In the genomic region with DNA sequence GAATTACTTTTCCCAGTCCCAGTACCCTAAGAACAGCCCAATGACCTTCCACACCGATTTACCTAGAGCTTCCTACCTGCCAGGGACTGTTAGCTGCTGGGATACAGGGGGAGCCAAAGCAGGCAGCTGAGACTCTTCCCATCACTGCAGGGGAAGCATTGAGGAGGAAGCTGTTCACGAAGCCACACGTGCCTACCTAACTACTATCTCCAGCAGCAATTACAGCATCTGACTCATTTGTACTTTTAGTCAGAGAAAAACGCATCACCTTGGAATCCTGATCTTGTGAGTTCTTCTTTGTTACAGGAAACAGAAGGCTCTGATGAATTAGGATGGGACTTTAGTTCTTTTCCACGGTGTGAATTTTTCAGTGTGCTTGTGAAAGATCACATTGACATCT, we compare ENCODE assay signal across 15 cellular contexts.
DNase-seq lines count a peak whose midpoint lies in the region; ATAC-seq and TF ChIP-seq lines count a peak whose summit lies in the region.
"Had no signal": no experiment of that assay in that cellular context is flagged by ENCODE, and none has a peak within 500 bp of the region (broad histone marks: within the 10 kb centered on the region; RNA-seq: fewer than 3 reads in every experiment).

No MANE protein-coding gene starts in this region.

- POLR2A ChIA-PET in activated CD4-positive, alpha-beta T cell treated with anti-CD3 and anti-CD28 coated beads for 36 hours (lab: Charles Lee): no interaction called here
- POLR2A ChIA-PET in CD4-positive, alpha-beta memory T cell (lab: Charles Lee; ENCODE audit: partially characterized antibody): no interaction called here

- H3K27me3 ChIP-seq in skeletal muscle satellite cell (ENCODE audit: control insufficient read depth, insufficient read depth, low read length): no peaks in the 10 kb centered on the region
- H3K27me3 ChIP-seq in CD4-positive, alpha-beta memory T cell (ENCODE audit: insufficient read depth, low read length): no peaks in the 10 kb centered on the region
- H3K27me3 ChIP-seq: dorsolateral prefrontal cortex had no signal

- no peak overlapping the region for H3K4me3 Mint-ChIP-seq in activated CD4-positive, alpha-beta T cell treated with anti-CD3 and anti-CD28 coated beads for 36 hours
- no peak overlapping the region for H3K4me3 Mint-ChIP-seq in glutamatergic neuron (ENCODE audit: unreplicated experiment)
- no peak overlapping the region for H3K4me3 Mint-ChIP-seq in CD4-positive, alpha-beta memory T cell

- H3K27ac ChIP-seq in CD4-positive, alpha-beta memory T cell (ENCODE audit: low read depth, low read length): no peak overlapping the region
- H3K27ac ChIP-seq: dorsolateral prefrontal cortex, SK-N-MC had no signal

- H3K4me2 ChIP-seq in skeletal muscle satellite cell (ENCODE audit: low read length): peak overlapping the region; percentile 9

- DNase-seq in activated CD4-positive, alpha-beta T cell treated with anti-CD3 and anti-CD28 coated beads for 36 hours: no peak
- DNase-seq in activated CD4-positive, alpha-beta T cell treated with anti-CD3 and anti-CD28 coated beads for 4 hours: no peak
- DNase-seq in SW 1271 (lab: John Stamatoyannopoulos, UW) (peak; percentile 48 to 74), fibroblast of pulmonary artery (ENCODE audit: low read depth) (peak; percentile 44), glutamatergic neuron (no peak), NOMO-1 (lab: John Stamatoyannopoulos, UW; ENCODE audit: unreplicated experiment in 2 of 2) (no peak)
- DNase-seq in CD4-positive, alpha-beta memory T cell: no peak
- DNase-seq: dorsolateral prefrontal cortex, NCI-H1105 treated with DMSO at 0.1 percent for 48 hours, NCI-H526 treated with DMSO at 0.1 percent for 48 hours, occipital lobe had no signal

- intact Hi-C loops in activated CD4-positive, alpha-beta T cell treated with anti-CD3 and anti-CD28 coated beads for 36 hours (cut with DNase I, micrococcal nuclease): no loop called here
- intact Hi-C loops in CD4-positive, alpha-beta memory T cell (cut with micrococcal nuclease): no loop called here

- H3K36me3 Mint-ChIP-seq in activated CD4-positive, alpha-beta T cell treated with anti-CD3 and anti-CD28 coated beads for 36 hours (ENCODE audit: low read depth): no peaks in the 10 kb centered on the region
- no peaks in the 10 kb centered on the region for H3K36me3 Mint-ChIP-seq in glutamatergic neuron (ENCODE audit: unreplicated experiment)
- H3K36me3 Mint-ChIP-seq in CD4-positive, alpha-beta memory T cell: no peaks in the 10 kb centered on the region

- H3K4me3 ChIP-seq in fibroblast of pulmonary artery (replicated peaks; ENCODE audit: low read depth, low read length): no peak overlapping the region
- H3K4me3 ChIP-seq in skeletal muscle satellite cell (ENCODE audit: low read length): no peak overlapping the region
- H3K4me3 ChIP-seq in CD4-positive, alpha-beta memory T cell (ENCODE audit: low read length in 2 of 2): no peak overlapping the region
- H3K4me3 ChIP-seq: dorsolateral prefrontal cortex, GM12878, lung, SK-N-MC had no signal

- H3K4me1 ChIP-seq in skeletal muscle satellite cell (ENCODE audit: control insufficient read depth, insufficient read depth, low read length): peaks cover 15% of the 10 kb centered on the region
- no peaks in the 10 kb centered on the region for H3K4me1 ChIP-seq in CD4-positive, alpha-beta memory T cell (ENCODE audit: insufficient read depth, low read length)

- no peaks in the 10 kb centered on the region for H3K4me1 Mint-ChIP-seq in activated CD4-positive, alpha-beta T cell treated with anti-CD3 and anti-CD28 coated beads for 36 hours
- no peaks in the 10 kb centered on the region for H3K4me1 Mint-ChIP-seq in glutamatergic neuron (ENCODE audit: low read depth, unreplicated experiment)
- H3K4me1 Mint-ChIP-seq in CD4-positive, alpha-beta memory T cell: no peaks in the 10 kb centered on the region

- H3K36me3 ChIP-seq in skeletal muscle satellite cell (ENCODE audit: insufficient read depth, low read length): no peaks in the 10 kb centered on the region
- H3K36me3 ChIP-seq in CD4-positive, alpha-beta memory T cell (ENCODE audit: insufficient read depth, low read length): no peaks in the 10 kb centered on the region

- no peaks in the 10 kb centered on the region for H3K9me3 ChIP-seq in skeletal muscle satellite cell (replicated peaks; ENCODE audit: low read length)
- no peaks in the 10 kb centered on the region for H3K9me3 ChIP-seq in CD4-positive, alpha-beta memory T cell (ENCODE audit: control insufficient read depth in 1 of 2, low read length in 2 of 2)

- peak; percentile 33 for ATAC-seq in activated CD4-positive, alpha-beta T cell treated with anti-CD3 and anti-CD28 coated beads for 36 hours
- ATAC-seq: GM12878 had no signal

- H3K27ac Mint-ChIP-seq in activated CD4-positive, alpha-beta T cell treated with anti-CD3 and anti-CD28 coated beads for 36 hours: no peak overlapping the region
- no peak overlapping the region for H3K27ac Mint-ChIP-seq in glutamatergic neuron (ENCODE audit: unreplicated experiment)
- H3K27ac Mint-ChIP-seq in CD4-positive, alpha-beta memory T cell: no peak overlapping the region

- no peaks in the 10 kb centered on the region for H3K27me3 Mint-ChIP-seq in activated CD4-positive, alpha-beta T cell treated with anti-CD3 and anti-CD28 coated beads for 36 hours
- no peaks in the 10 kb centered on the region for H3K27me3 Mint-ChIP-seq in glutamatergic neuron (ENCODE audit: unreplicated experiment)
- peaks cover 0 to 5% of the 10 kb centered on the region in 2 donors for H3K27me3 Mint-ChIP-seq in CD4-positive, alpha-beta memory T cell

- H3K9ac ChIP-seq in skeletal muscle satellite cell (ENCODE audit: low read depth, low read length): no peak overlapping the region

- TF ChIP-seq CTCF in fibroblast of pulmonary artery (IDR thresholded peaks at IDR 0.05; ENCODE audit: low read length, missing control alignments): no peak
- no peak for TF ChIP-seq CTCF in glutamatergic neuron (IDR thresholded peaks at IDR 0.05; ENCODE audit: partially characterized antibody, unreplicated experiment)

- H3K9me3 Mint-ChIP-seq in activated CD4-positive, alpha-beta T cell treated with anti-CD3 and anti-CD28 coated beads for 36 hours (ENCODE audit: low read depth): no peaks in the 10 kb centered on the region
- H3K9me3 Mint-ChIP-seq in glutamatergic neuron (ENCODE audit: unreplicated experiment): peaks cover 2% of the 10 kb centered on the region
- no peaks in the 10 kb centered on the region for H3K9me3 Mint-ChIP-seq in CD4-positive, alpha-beta memory T cell

- CTCF ChIA-PET in activated CD4-positive, alpha-beta T cell treated with anti-CD3 and anti-CD28 coated beads for 36 hours (lab: Charles Lee): interaction anchor here (2.7 kb wide), 1 partner anchor 10 kb away, joined by 13 read pairs; no protein-coding TSS in a partner anchor
- CTCF ChIA-PET in CD4-positive, alpha-beta memory T cell (lab: Charles Lee; ENCODE audit: partially characterized antibody): no interaction called here

Comparison
In these comparisons a context has a peak if more than half of its experiments do, and no peak if none do; other contexts are left out.
1. DNase-seq: peak in SW 1271 (2 of 2) and fibroblast of pulmonary artery (single experiment); none in activated CD4-positive, alpha-beta T cell treated with anti-CD3 and anti-CD28 coated beads for 36 hours (single experiment), activated CD4-positive, alpha-beta T cell treated with anti-CD3 and anti-CD28 coated beads for 4 hours (0 of 2), glutamatergic neuron (single experiment), NOMO-1 (0 of 2) and CD4-positive, alpha-beta memory T cell (0 of 5).